ENCODE assay signal across 8 cellular contexts in the genomic region with DNA sequence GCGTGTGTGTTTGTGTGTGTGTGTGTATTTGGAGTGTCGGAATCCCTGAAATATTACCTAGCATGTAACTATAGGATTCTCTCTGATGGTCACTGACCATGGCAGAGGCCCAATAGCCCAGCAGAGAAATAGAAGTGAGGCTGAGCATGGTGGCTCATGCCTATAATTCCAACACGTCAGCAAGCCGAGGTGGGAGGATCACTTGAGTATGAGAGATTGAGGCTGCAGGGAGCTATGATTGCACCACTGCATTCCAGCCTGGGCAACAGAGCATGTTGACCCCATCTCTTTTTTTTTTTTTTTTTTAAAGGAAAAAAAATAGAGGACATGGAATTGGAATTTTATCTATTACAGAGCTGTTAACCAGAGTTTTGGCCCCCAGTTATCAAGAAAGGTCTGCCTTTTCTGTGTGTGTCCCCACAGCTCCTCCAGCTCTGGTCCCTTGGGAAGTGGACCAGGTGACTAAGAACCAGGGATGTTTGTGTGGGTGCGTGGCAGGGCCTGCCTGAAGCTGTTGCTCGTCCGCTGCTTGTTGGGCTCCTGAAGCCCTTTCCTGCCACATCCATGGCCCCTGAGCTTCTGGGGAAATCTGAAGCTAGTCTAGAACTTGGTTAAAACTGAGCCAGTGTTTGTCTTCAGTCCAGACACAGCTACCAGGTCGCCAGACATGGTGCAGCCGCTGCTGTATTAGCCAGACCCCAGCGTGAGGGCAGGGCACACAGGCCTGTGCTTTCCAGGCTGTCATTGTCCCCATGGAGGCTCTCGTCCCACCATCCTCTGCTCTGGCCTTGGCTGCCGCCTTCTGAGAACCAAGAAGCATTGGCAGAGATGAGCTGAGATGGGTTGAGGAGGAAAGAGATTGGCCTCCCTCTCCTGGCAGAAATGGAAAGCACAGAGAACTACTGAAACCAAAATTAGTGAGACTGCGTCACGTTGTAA. TPM values are rescaled to one million over a fixed set of nuclear protein-coding genes. Genes with fewer than 3 reads are reported as not detected.
DNase-seq lines count a peak whose midpoint lies in the region; ATAC-seq and TF ChIP-seq lines count a peak whose summit lies in the region.

No MANE protein-coding gene starts in this region.

- WGBS in right lobe of liver (ENCODE audit: insufficient coverage, low coverage, low lambda C conversion rate, missing lambda C conversion rate) = 32% methylated on average over 9 of the region's 14 CpGs

- DNase-seq in EH (ENCODE audit: low read depth) (peak; percentile 75), NCI-H226 (peak; percentile 37), chondrocyte (ENCODE audit: low spot score) (peak; percentile 68), right lobe of liver (peak in 1 of 3 donors; percentile 60)
- no peak for DNase-seq in activated CD8-positive, alpha-beta memory T cell treated with anti-CD3 and anti-CD28 coated beads, Interleukin-2, amount 10 ng/mL, durations not matched to agents 7 days and 5 days

- H3K4me3 Mint-ChIP-seq in chondrocyte (ENCODE audit: unreplicated experiment) = no peak overlapping the region
- no peak overlapping the region for H3K4me3 Mint-ChIP-seq in activated CD8-positive, alpha-beta memory T cell treated with anti-CD3 and anti-CD28 coated beads, Interleukin-2, amount 10 ng/mL, durations not matched to agents 7 days and 5 days

- TF ChIP-seq CTCF in chondrocyte (IDR thresholded peaks at IDR 0.05) (peak; percentile 84), right lobe of liver (IDR thresholded peaks at IDR 0.05) (peak; percentile 60 to 73 (median 72))

- H3K36me3 Mint-ChIP-seq in chondrocyte (ENCODE audit: low read depth) = no peaks in the 10 kb centered on the region
- H3K36me3 Mint-ChIP-seq in activated CD8-positive, alpha-beta memory T cell treated with anti-CD3 and anti-CD28 coated beads, Interleukin-2, amount 10 ng/mL, durations not matched to agents 7 days and 5 days = no peaks in the 10 kb centered on the region

- ATAC-seq in right lobe of liver = peak; percentile 84 to 87 (median 86)
- ATAC-seq in HG03135 (IDR thresholded peaks at IDR 0.05; ENCODE audit: unreplicated experiment) = no peak
- no peak for ATAC-seq in activated CD8-positive, alpha-beta memory T cell treated with anti-CD3 and anti-CD28 coated beads, Interleukin-2, amount 10 ng/mL, durations not matched to agents 7 days and 5 days
- no peak for ATAC-seq in GM18502 (IDR thresholded peaks at IDR 0.05; ENCODE audit: poor library complexity, unreplicated experiment)
- ATAC-seq in GM19452 (IDR thresholded peaks at IDR 0.05; ENCODE audit: unreplicated experiment) = no peak

- no peaks in the 10 kb centered on the region for H3K36me3 ChIP-seq in right lobe of liver

- no peak for TF ChIP-seq POLR2A in right lobe of liver (IDR thresholded peaks at IDR 0.05)

- intact Hi-C loops in right lobe of liver (cut with DNase I) = loop anchor here (5.0 to 10.0 kb wide), 3 partner anchors 58 to 140 kb away; a partner anchor contains a TSS

- H3K4me1 ChIP-seq in right lobe of liver = peaks cover 0 to 15% (median 5%) of the 10 kb centered on the region in 4 donors

- peaks cover 4% of the 10 kb centered on the region for H3K9me3 Mint-ChIP-seq in chondrocyte (ENCODE audit: low read depth)
- H3K9me3 Mint-ChIP-seq in activated CD8-positive, alpha-beta memory T cell treated with anti-CD3 and anti-CD28 coated beads, Interleukin-2, amount 10 ng/mL, durations not matched to agents 7 days and 5 days (ENCODE audit: low read depth) = no peaks in the 10 kb centered on the region

- CTCF ChIA-PET in activated CD8-positive, alpha-beta memory T cell treated with anti-CD3 and anti-CD28 coated beads, Interleukin-2, amount 10 ng/mL, durations not matched to agents 7 days and 5 days (lab: Charles Lee) = no interaction called here

- no peak overlapping the region for H3K27ac Mint-ChIP-seq in chondrocyte (ENCODE audit: unreplicated experiment)
- no peak overlapping the region for H3K27ac Mint-ChIP-seq in activated CD8-positive, alpha-beta memory T cell treated with anti-CD3 and anti-CD28 coated beads, Interleukin-2, amount 10 ng/mL, durations not matched to agents 7 days and 5 days

- peaks cover 12% of the 10 kb centered on the region for H3K4me1 Mint-ChIP-seq in chondrocyte (ENCODE audit: low read depth)
- no peaks in the 10 kb centered on the region for H3K4me1 Mint-ChIP-seq in activated CD8-positive, alpha-beta memory T cell treated with anti-CD3 and anti-CD28 coated beads, Interleukin-2, amount 10 ng/mL, durations not matched to agents 7 days and 5 days

- H3K9me3 ChIP-seq in right lobe of liver = no peaks in the 10 kb centered on the region

- no peak overlapping the region for H3K27ac ChIP-seq in right lobe of liver

- H3K27me3 Mint-ChIP-seq in chondrocyte (ENCODE audit: low read depth) = no peaks in the 10 kb centered on the region
- peaks cover 10% of the 10 kb centered on the region for H3K27me3 Mint-ChIP-seq in activated CD8-positive, alpha-beta memory T cell treated with anti-CD3 and anti-CD28 coated beads, Interleukin-2, amount 10 ng/mL, durations not matched to agents 7 days and 5 days

- H3K27me3 ChIP-seq in right lobe of liver = no peaks in the 10 kb centered on the region

- H3K4me3 ChIP-seq in right lobe of liver = no peak overlapping the region

RNA-seq across cellular contexts. Expression of a gene that starts 25.5 kb away (rescaled TPM):
- not detected in 3 replicates for total RNA-seq in chondrocyte
- not detected for total RNA-seq in right lobe of liver
- not detected for total RNA-seq in activated CD8-positive, alpha-beta memory T cell treated with anti-CD3 and anti-CD28 coated beads, Interleukin-2, amount 10 ng/mL, durations not matched to agents 7 days and 5 days

RNA-seq across cellular contexts. Expression of a gene that starts 58.8 kb away (rescaled TPM):
- total RNA-seq in chondrocyte (18.1 to 119 TPM (median 118 TPM) in 3 replicates), right lobe of liver (1,000 to 10,000 TPM; 1,076 to 2,346 (median 1,911) TPM)
- total RNA-seq in activated CD8-positive, alpha-beta memory T cell treated with anti-CD3 and anti-CD28 coated beads, Interleukin-2, amount 10 ng/mL, durations not matched to agents 7 days and 5 days = not detected

Comparison
In these comparisons a context has a peak if more than half of its experiments do, and no peak if none do; other contexts are left out.
1. ATAC-seq: peak in right lobe of liver (4 of 4); none in HG03135 (single experiment), activated CD8-positive, alpha-beta memory T cell treated with anti-CD3 and anti-CD28 coated beads, Interleukin-2, amount 10 ng/mL, durations not matched to agents 7 days and 5 days (single experiment), GM18502 (single experiment) and GM19452 (single experiment).
2. RNA of a gene that starts 58.8 kb away (total RNA-seq): 1,076 to 2,346 TPM in right lobe of liver and 18.1 to 119 TPM in chondrocyte; not detected in activated CD8-positive, alpha-beta memory T cell treated with anti-CD3 and anti-CD28 coated beads, Interleukin-2, amount 10 ng/mL, durations not matched to agents 7 days and 5 days; every median in the first group is over 10 times any median in the second.